Comparison of ENCODE assay signal across 7 cellular contexts in genomic region chr11:89615648-89616047, GRCh38.
A peak's percentile ranks its signal among the peaks of the same experiment; 100 is the strongest.
DNase-seq lines count a peak whose midpoint lies in the region; TF ChIP-seq lines count a peak whose summit lies in the region.
"Not testable (repeated sequence)": the region's sequence is repeated elsewhere in the genome, so short reads cannot be mapped to it uniquely, and the experiment has no call there.

No MANE protein-coding gene starts in this region.

- H3K4ac ChIP-seq in mesendoderm (ENCODE audit: low read depth, low read length) = not testable (repeated sequence)

- not testable (repeated sequence) for H3K4me3 ChIP-seq in AG04450 (ENCODE audit: low read depth, low read length); epithelial cell of proximal tubule (ENCODE audit: low read depth, low read length); mesendoderm (ENCODE audit: low read length); smooth muscle cell

- not testable (repeated sequence) for H3K27ac Mint-ChIP-seq in chondrocyte (ENCODE audit: unreplicated experiment); osteocyte (ENCODE audit: unreplicated experiment)

- H3K23ac ChIP-seq in mesendoderm (ENCODE audit: low read length) = not testable (repeated sequence)

- H3K36me3 Mint-ChIP-seq in chondrocyte (ENCODE audit: low read depth); osteocyte (ENCODE audit: unreplicated experiment): not testable (repeated sequence)

- not testable (repeated sequence) for H2BK15ac ChIP-seq in mesendoderm (replicated peaks; ENCODE audit: low read depth)

- H3F3A ChIP-seq in smooth muscle cell (ENCODE audit: low read depth) = not testable (repeated sequence)

- H3K4me2 ChIP-seq in mesendoderm (ENCODE audit: low read length); smooth muscle cell: not testable (repeated sequence)

- H3K18ac ChIP-seq in mesendoderm (ENCODE audit: low read length) = not testable (repeated sequence)

- H4K20me1 ChIP-seq in smooth muscle cell (ENCODE audit: low read depth) = not testable (repeated sequence)

- WGBS in mesendoderm (ENCODE audit: extremely low coverage, insufficient coverage, low lambda C conversion rate) = no CpG with 5 or more reads among the region's 1 CpG
- 64% methylated on average over 1 of the region's 1 CpG for WGBS in smooth muscle cell (ENCODE audit: low lambda C conversion rate)

- H3K9me3 Mint-ChIP-seq in chondrocyte (ENCODE audit: low read depth); osteocyte (ENCODE audit: unreplicated experiment): not testable (repeated sequence)

- peak overlapping the region; percentile 49 for H3K56ac ChIP-seq in mesendoderm (ENCODE audit: low read length)

- H2BK120ac ChIP-seq in mesendoderm (ENCODE audit: low read depth, low read length) = not testable (repeated sequence)

- not testable (repeated sequence) for H4K8ac ChIP-seq in mesendoderm (ENCODE audit: low read depth, low read length)

- peaks cover 14% of the 10 kb centered on the region for H3K4me1 Mint-ChIP-seq in chondrocyte (ENCODE audit: low read depth)
- not testable (repeated sequence) for H3K4me1 Mint-ChIP-seq in osteocyte (ENCODE audit: unreplicated experiment)

- H3K79me2 ChIP-seq in mesendoderm (ENCODE audit: control insufficient read depth, insufficient read depth, low read length); smooth muscle cell (ENCODE audit: low read depth): not testable (repeated sequence)

- H3K4me3 Mint-ChIP-seq in chondrocyte (ENCODE audit: unreplicated experiment); osteocyte (ENCODE audit: unreplicated experiment): not testable (repeated sequence)

- not testable (repeated sequence) for DNase-seq in AG04450 (ENCODE audit: low read depth, low spot score); chondrocyte (ENCODE audit: low spot score); epithelial cell of proximal tubule (ENCODE audit: low read depth); mesendoderm; osteocyte (ENCODE audit: extremely low spot score, unreplicated experiment); smooth muscle cell (lab: John Stamatoyannopoulos, UW; ENCODE audit: unreplicated experiment)
- DNase-seq in SK-MEL-5 (ENCODE audit: low read depth, low spot score) = peak; percentile 65

- H3K9ac ChIP-seq in mesendoderm (ENCODE audit: low read length); smooth muscle cell (ENCODE audit: low read depth): not testable (repeated sequence)

- H2AFZ ChIP-seq in smooth muscle cell (ENCODE audit: low read depth) = not testable (repeated sequence)

- CTCF ChIA-PET in AG04450 (lab: Charles Lee) = interaction anchor here (1.3 kb wide), 1 partner anchor 10 kb away, joined by 4 read pairs; no protein-coding TSS in a partner anchor

- H3K27ac ChIP-seq in AG04450 (ENCODE audit: low read depth, low read length); mesendoderm (ENCODE audit: low read depth, low read length); smooth muscle cell (ENCODE audit: low read depth): not testable (repeated sequence)

- H4K5ac ChIP-seq in mesendoderm (ENCODE audit: low read length) = not testable (repeated sequence)

- TF ChIP-seq CTCF in AG04450 (IDR thresholded peaks at IDR 0.05; ENCODE audit: low read depth, low read length) (peak; percentile 27; the same call in 1 of the 2 replicates), chondrocyte (IDR thresholded peaks at IDR 0.05) (peak; percentile 64), epithelial cell of proximal tubule (conservative IDR thresholded peaks at IDR 0.05; ENCODE audit: low read depth, low read length) (peak; percentile 19), osteocyte (IDR thresholded peaks at IDR 0.05) (peak; percentile 44), smooth muscle cell (IDR thresholded peaks at IDR 0.05; ENCODE audit: borderline replicate concordance, insufficient read depth, poor library complexity, severe bottlenecking) (peak; percentile 16)

- not testable (repeated sequence) for H3K9me3 ChIP-seq in AG04450 (ENCODE audit: control insufficient read depth, insufficient read depth, low read length); smooth muscle cell (replicated peaks; ENCODE audit: low read depth)

- not testable (repeated sequence) for H2BK5ac ChIP-seq in mesendoderm (ENCODE audit: low read length)

- POLR2A ChIA-PET in AG04450 (lab: Yijun Ruan, JAX) = not testable (repeated sequence)

- H3K36me3 ChIP-seq in mesendoderm (ENCODE audit: control insufficient read depth, insufficient read depth, low read length); smooth muscle cell (ENCODE audit: low read depth): not testable (repeated sequence)

- H3K27me3 Mint-ChIP-seq in chondrocyte (ENCODE audit: low read depth) = not testable (repeated sequence)
- H3K27me3 Mint-ChIP-seq in osteocyte (ENCODE audit: unreplicated experiment) = peaks cover 10% of the 10 kb centered on the region

- H3K27me3 ChIP-seq in AG04450 (ENCODE audit: control insufficient read depth, insufficient read depth, low read length); mesendoderm (ENCODE audit: insufficient read depth, low read length, poor library complexity); smooth muscle cell (ENCODE audit: low read depth): not testable (repeated sequence)

- not testable (repeated sequence) for H3K4me1 ChIP-seq in mesendoderm (ENCODE audit: control insufficient read depth, low read depth, low read length); smooth muscle cell (ENCODE audit: low read depth)

- H2AK5ac ChIP-seq in mesendoderm (ENCODE audit: low read length) = not testable (repeated sequence)

- not testable (repeated sequence) for H3K79me1 ChIP-seq in mesendoderm (ENCODE audit: low read length)

- in situ Hi-C loops in SK-MEL-5 (cut with HindIII; ENCODE audit: low pct_unique_long_range_greater_than_20kb, low sequenced_read_pairs) = not testable (repeated sequence)
